In the genomic region with DNA sequence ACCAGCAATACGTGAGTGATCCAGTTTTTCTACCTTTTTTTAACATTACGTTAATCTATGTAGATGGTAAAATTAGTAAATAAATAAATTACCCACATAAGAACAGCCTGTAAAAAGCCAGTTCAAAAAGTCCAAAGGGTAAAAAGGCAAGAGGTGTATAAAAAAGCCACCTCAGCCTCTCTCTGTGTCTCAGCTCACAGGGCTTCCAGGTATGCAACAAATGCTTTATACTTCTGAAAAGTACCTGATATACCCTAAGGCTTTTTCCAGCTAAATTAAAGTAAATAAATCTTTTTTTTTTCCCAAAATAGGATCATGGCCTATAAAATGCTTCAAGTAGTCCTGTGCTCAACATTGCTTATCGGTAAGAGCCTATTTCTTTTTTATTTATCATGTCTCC, we compare ENCODE assay signal across 2 cellular contexts.
TF ChIP-seq lines count a peak whose summit lies in the region.

A gene with protein sequence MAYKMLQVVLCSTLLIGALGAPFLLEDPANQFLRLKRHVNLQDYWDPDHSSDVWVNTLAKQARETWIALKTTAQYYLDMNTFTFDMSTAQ (plus strand): TSS at position 187 of the 400 bp plus-strand sequence. CDS start 129 bp downstream, at position 316.

TF ChIP-seq in liver, 16 proteins besides CTCF, POLR2A, EP300 and RAD21 (continued from another document):
- TF ChIP-seq, protein P1, sequence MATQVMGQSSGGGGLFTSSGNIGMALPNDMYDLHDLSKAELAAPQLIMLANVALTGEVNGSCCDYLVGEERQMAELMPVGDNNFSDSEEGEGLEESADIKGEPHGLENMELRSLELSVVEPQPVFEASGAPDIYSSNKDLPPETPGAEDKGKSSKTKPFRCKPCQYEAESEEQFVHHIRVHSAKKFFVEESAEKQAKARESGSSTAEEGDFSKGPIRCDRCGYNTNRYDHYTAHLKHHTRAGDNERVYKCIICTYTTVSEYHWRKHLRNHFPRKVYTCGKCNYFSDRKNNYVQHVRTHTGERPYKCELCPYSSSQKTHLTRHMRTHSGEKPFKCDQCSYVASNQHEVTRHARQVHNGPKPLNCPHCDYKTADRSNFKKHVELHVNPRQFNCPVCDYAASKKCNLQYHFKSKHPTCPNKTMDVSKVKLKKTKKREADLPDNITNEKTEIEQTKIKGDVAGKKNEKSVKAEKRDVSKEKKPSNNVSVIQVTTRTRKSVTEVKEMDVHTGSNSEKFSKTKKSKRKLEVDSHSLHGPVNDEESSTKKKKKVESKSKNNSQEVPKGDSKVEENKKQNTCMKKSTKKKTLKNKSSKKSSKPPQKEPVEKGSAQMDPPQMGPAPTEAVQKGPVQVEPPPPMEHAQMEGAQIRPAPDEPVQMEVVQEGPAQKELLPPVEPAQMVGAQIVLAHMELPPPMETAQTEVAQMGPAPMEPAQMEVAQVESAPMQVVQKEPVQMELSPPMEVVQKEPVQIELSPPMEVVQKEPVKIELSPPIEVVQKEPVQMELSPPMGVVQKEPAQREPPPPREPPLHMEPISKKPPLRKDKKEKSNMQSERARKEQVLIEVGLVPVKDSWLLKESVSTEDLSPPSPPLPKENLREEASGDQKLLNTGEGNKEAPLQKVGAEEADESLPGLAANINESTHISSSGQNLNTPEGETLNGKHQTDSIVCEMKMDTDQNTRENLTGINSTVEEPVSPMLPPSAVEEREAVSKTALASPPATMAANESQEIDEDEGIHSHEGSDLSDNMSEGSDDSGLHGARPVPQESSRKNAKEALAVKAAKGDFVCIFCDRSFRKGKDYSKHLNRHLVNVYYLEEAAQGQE (IDR thresholded peaks at IDR 0.05): no peak
- TF ChIP-seq HNF4A (conservative IDR thresholded peaks at IDR 0.05): peak; percentile 51 to 55

TF ChIP-seq in HepG2, 621 proteins besides CTCF, POLR2A, EP300 and RAD21 (continued from another document):
- TF ChIP-seq, protein P2, sequence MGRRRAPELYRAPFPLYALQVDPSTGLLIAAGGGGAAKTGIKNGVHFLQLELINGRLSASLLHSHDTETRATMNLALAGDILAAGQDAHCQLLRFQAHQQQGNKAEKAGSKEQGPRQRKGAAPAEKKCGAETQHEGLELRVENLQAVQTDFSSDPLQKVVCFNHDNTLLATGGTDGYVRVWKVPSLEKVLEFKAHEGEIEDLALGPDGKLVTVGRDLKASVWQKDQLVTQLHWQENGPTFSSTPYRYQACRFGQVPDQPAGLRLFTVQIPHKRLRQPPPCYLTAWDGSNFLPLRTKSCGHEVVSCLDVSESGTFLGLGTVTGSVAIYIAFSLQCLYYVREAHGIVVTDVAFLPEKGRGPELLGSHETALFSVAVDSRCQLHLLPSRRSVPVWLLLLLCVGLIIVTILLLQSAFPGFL (CRISPR knock-in tag; IDR thresholded peaks at IDR 0.05): no peak
- TF ChIP-seq ZNF207 (IDR thresholded peaks at IDR 0.05; ENCODE audit: borderline replicate concordance): no peak
- TF ChIP-seq, protein P3, sequence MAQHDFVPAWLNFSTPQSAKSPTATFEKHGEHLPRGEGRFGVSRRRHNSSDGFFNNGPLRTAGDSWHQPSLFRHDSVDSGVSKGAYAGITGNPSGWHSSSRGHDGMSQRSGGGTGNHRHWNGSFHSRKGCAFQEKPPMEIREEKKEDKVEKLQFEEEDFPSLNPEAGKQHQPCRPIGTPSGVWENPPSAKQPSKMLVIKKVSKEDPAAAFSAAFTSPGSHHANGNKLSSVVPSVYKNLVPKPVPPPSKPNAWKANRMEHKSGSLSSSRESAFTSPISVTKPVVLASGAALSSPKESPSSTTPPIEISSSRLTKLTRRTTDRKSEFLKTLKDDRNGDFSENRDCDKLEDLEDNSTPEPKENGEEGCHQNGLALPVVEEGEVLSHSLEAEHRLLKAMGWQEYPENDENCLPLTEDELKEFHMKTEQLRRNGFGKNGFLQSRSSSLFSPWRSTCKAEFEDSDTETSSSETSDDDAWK (CRISPR knock-in tag; IDR thresholded peaks at IDR 0.05): no peak
- TF ChIP-seq, protein P4, sequence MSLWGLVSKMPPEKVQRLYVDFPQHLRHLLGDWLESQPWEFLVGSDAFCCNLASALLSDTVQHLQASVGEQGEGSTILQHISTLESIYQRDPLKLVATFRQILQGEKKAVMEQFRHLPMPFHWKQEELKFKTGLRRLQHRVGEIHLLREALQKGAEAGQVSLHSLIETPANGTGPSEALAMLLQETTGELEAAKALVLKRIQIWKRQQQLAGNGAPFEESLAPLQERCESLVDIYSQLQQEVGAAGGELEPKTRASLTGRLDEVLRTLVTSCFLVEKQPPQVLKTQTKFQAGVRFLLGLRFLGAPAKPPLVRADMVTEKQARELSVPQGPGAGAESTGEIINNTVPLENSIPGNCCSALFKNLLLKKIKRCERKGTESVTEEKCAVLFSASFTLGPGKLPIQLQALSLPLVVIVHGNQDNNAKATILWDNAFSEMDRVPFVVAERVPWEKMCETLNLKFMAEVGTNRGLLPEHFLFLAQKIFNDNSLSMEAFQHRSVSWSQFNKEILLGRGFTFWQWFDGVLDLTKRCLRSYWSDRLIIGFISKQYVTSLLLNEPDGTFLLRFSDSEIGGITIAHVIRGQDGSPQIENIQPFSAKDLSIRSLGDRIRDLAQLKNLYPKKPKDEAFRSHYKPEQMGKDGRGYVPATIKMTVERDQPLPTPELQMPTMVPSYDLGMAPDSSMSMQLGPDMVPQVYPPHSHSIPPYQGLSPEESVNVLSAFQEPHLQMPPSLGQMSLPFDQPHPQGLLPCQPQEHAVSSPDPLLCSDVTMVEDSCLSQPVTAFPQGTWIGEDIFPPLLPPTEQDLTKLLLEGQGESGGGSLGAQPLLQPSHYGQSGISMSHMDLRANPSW (CRISPR knock-in tag; IDR thresholded peaks at IDR 0.05; ENCODE audit: borderline replicate concordance): no peak
- no peak for TF ChIP-seq HMG20B (CRISPR knock-in tag; conservative IDR thresholded peaks at IDR 0.05)
- TF ChIP-seq, protein P5, sequence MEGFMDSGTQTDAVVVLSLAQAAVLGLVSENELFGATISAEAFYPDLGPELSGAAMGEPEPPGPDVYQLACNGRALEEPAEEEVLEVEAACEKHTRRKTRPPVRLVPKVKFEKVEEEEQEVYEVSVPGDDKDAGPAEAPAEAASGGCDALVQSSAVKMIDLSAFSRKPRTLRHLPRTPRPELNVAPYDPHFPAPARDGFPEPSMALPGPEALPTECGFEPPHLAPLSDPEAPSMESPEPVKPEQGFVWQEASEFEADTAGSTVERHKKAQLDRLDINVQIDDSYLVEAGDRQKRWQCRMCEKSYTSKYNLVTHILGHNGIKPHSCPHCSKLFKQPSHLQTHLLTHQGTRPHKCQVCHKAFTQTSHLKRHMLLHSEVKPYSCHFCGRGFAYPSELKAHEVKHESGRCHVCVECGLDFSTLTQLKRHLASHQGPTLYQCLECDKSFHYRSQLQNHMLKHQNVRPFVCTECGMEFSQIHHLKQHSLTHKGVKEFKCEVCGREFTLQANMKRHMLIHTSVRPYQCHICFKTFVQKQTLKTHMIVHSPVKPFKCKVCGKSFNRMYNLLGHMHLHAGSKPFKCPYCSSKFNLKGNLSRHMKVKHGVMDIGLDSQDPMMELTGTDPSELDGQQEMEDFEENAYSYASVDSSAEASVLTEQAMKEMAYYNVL (CRISPR knock-in tag; IDR thresholded peaks at IDR 0.05; ENCODE audit: borderline replicate concordance): no peak
- TF ChIP-seq, protein P6, sequence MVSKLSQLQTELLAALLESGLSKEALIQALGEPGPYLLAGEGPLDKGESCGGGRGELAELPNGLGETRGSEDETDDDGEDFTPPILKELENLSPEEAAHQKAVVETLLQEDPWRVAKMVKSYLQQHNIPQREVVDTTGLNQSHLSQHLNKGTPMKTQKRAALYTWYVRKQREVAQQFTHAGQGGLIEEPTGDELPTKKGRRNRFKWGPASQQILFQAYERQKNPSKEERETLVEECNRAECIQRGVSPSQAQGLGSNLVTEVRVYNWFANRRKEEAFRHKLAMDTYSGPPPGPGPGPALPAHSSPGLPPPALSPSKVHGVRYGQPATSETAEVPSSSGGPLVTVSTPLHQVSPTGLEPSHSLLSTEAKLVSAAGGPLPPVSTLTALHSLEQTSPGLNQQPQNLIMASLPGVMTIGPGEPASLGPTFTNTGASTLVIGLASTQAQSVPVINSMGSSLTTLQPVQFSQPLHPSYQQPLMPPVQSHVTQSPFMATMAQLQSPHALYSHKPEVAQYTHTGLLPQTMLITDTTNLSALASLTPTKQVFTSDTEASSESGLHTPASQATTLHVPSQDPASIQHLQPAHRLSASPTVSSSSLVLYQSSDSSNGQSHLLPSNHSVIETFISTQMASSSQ (IDR thresholded peaks at IDR 0.05; ENCODE audit: low read depth): no peak
- TF ChIP-seq, protein P6 (CRISPR knock-in tag; IDR thresholded peaks at IDR 0.05; ENCODE audit: borderline replicate concordance): no peak
- TF ChIP-seq, protein P7, sequence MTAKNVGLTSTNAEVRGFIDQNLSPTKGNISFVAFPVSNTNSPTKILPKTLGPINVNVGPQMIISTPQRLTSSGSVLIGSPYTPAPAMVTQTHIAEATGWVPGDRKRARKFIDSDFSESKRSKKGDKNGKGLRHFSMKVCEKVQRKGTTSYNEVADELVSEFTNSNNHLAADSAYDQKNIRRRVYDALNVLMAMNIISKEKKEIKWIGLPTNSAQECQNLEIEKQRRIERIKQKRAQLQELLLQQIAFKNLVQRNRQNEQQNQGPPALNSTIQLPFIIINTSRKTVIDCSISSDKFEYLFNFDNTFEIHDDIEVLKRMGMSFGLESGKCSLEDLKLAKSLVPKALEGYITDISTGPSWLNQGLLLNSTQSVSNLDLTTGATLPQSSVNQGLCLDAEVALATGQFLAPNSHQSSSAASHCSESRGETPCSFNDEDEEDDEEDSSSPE (CRISPR knock-in tag; IDR thresholded peaks at IDR 0.05): no peak
- no peak for TF ChIP-seq PLRG1 (conservative IDR thresholded peaks at IDR 0.05)
- no peak for TF ChIP-seq ZNF451 (CRISPR knock-in tag; IDR thresholded peaks at IDR 0.05)
- TF ChIP-seq, protein P8, sequence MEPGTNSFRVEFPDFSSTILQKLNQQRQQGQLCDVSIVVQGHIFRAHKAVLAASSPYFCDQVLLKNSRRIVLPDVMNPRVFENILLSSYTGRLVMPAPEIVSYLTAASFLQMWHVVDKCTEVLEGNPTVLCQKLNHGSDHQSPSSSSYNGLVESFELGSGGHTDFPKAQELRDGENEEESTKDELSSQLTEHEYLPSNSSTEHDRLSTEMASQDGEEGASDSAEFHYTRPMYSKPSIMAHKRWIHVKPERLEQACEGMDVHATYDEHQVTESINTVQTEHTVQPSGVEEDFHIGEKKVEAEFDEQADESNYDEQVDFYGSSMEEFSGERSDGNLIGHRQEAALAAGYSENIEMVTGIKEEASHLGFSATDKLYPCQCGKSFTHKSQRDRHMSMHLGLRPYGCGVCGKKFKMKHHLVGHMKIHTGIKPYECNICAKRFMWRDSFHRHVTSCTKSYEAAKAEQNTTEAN (CRISPR knock-in tag; conservative IDR thresholded peaks at IDR 0.05): no peak
- TF ChIP-seq ZNF317 (CRISPR knock-in tag; IDR thresholded peaks at IDR 0.05): no peak
- no peak for TF ChIP-seq ZNF792 (CRISPR knock-in tag; IDR thresholded peaks at IDR 0.05)
- TF ChIP-seq MYC (CRISPR knock-in tag; IDR thresholded peaks at IDR 0.05; ENCODE audit: borderline replicate concordance): no peak
- no peak for TF ChIP-seq ZFP41 (CRISPR knock-in tag; IDR thresholded peaks at IDR 0.05; ENCODE audit: borderline replicate concordance)
- TF ChIP-seq, protein P9, sequence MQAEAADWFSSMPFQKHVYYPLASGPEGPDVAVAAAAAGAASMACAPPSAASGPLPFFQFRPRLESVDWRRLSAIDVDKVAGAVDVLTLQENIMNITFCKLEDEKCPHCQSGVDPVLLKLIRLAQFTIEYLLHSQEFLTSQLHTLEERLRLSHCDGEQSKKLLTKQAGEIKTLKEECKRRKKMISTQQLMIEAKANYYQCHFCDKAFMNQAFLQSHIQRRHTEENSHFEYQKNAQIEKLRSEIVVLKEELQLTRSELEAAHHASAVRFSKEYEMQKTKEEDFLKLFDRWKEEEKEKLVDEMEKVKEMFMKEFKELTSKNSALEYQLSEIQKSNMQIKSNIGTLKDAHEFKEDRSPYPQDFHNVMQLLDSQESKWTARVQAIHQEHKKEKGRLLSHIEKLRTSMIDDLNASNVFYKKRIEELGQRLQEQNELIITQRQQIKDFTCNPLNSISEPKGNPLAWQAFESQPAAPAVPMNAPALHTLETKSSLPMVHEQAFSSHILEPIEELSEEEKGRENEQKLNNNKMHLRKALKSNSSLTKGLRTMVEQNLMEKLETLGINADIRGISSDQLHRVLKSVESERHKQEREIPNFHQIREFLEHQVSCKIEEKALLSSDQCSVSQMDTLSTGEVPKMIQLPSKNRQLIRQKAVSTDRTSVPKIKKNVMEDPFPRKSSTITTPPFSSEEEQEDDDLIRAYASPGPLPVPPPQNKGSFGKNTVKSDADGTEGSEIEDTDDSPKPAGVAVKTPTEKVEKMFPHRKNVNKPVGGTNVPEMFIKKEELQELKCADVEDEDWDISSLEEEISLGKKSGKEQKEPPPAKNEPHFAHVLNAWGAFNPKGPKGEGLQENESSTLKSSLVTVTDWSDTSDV (CRISPR knock-in tag; IDR thresholded peaks at IDR 0.05): no peak
- TF ChIP-seq, protein P10, sequence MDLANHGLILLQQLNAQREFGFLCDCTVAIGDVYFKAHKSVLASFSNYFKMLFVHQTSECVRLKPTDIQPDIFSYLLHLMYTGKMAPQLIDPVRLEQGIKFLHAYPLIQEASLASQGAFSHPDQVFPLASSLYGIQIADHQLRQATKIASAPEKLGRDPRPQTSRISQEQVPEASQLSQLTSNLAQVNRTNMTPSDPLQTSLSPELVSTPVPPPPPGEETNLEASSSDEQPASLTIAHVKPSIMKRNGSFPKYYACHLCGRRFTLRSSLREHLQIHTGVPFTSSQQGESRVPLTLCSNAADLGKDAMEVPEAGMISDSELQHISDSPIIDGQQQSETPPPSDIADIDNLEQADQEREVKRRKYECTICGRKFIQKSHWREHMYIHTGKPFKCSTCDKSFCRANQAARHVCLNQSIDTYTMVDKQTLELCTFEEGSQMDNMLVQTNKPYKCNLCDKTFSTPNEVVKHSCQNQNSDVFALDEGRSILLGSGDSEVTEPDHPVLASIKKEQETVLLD (CRISPR knock-in tag; IDR thresholded peaks at IDR 0.05; ENCODE audit: low read depth): no peak
